ENCODE assay signal across 15 cellular contexts in the genomic region with DNA sequence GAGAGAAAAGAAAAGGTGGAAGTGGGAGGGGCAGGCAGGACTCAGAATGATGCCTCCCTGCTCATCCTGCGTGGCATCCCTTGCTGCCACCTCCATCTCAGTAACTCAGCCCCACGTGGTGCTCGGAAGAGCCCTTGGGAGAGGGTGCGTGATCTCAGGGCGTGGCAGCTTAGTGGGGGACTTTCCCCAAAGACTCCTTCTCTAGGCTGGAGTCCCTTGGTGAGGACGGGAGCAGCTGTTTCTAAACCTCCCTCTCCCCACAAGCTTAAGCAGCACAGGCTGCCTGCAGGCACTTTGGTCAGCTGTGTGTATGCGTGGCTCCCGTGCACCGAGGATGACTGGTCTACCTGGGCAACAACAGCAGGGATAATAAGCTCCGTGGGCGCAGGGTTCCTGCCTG. TPM values are rescaled to one million over a fixed set of nuclear protein-coding genes. Genes with fewer than 3 reads are reported as not detected.
DNase-seq lines count a peak whose midpoint lies in the region; ATAC-seq and TF ChIP-seq lines count a peak whose summit lies in the region.
"Had no signal": no experiment of that assay in that cellular context is flagged by ENCODE, and none has a peak within 500 bp of the region (broad histone marks: within the 10 kb centered on the region; RNA-seq: fewer than 3 reads in every experiment).

No MANE protein-coding gene starts in this region.

- DNase-seq in Daoy (ENCODE audit: low read depth) (peak; percentile 70), M059J (ENCODE audit: low read depth) (peak; percentile 80), mammary epithelial cell (peak; percentile 64), kidney glomerular epithelial cell (lab: John Stamatoyannopoulos, UW) (no peak)
- DNase-seq: activated CD4-positive, alpha-beta memory T cell treated with anti-CD3 and anti-CD28 coated beads for 36 hours; esophagus squamous epithelium; KBM-7; NCI-H1694; NCI-H748 treated with DMSO at 0.1 percent for 48 hours; SIG-M5 had no signal

- no TSS peak for BruUV-seq in mammary epithelial cell (replicated peaks; lab: Mats Ljungman, UMichigan)

- no peak overlapping the region for H3K27ac ChIP-seq in mammary epithelial cell (ENCODE audit: insufficient read depth, low read depth, low read length)
- H3K27ac ChIP-seq: esophagus squamous epithelium had no signal

- H3K27me3 ChIP-seq in mammary epithelial cell (ENCODE audit: insufficient read depth, low read length): no peaks in the 10 kb centered on the region
- no peaks in the 10 kb centered on the region for H3K27me3 ChIP-seq in skeletal muscle satellite cell (ENCODE audit: control insufficient read depth, insufficient read depth, low read length)

- in situ Hi-C loops in mammary epithelial cell (cut with MboI; ENCODE audit: low sequenced_read_pairs in 2 of 2): no loop called here

- no peak overlapping the region for H2AFZ ChIP-seq in mammary epithelial cell (ENCODE audit: low read depth, low read length)

- no peak overlapping the region for H3K4me2 ChIP-seq in mammary epithelial cell (ENCODE audit: insufficient read depth, low read depth, low read length)
- H3K4me2 ChIP-seq in skeletal muscle satellite cell (ENCODE audit: low read length): peak overlapping the region; percentile 77

- ATAC-seq in GM21381 (IDR thresholded peaks at IDR 0.05; ENCODE audit: unreplicated experiment) (no peak), HG02763 (IDR thresholded peaks at IDR 0.05; ENCODE audit: unreplicated experiment) (no peak)

- no peaks in the 10 kb centered on the region for H3K79me2 ChIP-seq in mammary epithelial cell (ENCODE audit: insufficient read depth, low read length)

- dilution Hi-C loops in mammary epithelial cell (cut with HindIII; ENCODE audit: low sequenced_read_pairs): no loop called here

- CTCF ChIA-PET in mammary epithelial cell (lab: Charles Lee; ENCODE audit: low non-redundant PET): no interaction called here

- H3K36me3 ChIP-seq in mammary epithelial cell (ENCODE audit: insufficient read depth, low read length): no peaks in the 10 kb centered on the region
- no peaks in the 10 kb centered on the region for H3K36me3 ChIP-seq in skeletal muscle satellite cell (ENCODE audit: insufficient read depth, low read length)
- H3K36me3 ChIP-seq: esophagus squamous epithelium, HAP-1 had no signal

- H3K4me3 ChIP-seq in mammary epithelial cell (replicated peaks in 1 of 3; ENCODE audit: insufficient read depth in 1 of 3, low read depth in 2 of 3, low read length in 3 of 3) (no peak overlapping the region), skeletal muscle satellite cell (ENCODE audit: low read length) (no peak overlapping the region)
- H3K4me3 ChIP-seq: esophagus squamous epithelium, HAP-1 had no signal

- WGBS in mammary epithelial cell (ENCODE audit: low coverage, missing lambda C conversion rate): 71% methylated on average over 11 of the region's 11 CpGs

- H3K9me3 ChIP-seq in mammary epithelial cell (replicated peaks; ENCODE audit: insufficient read depth, low read length): no peaks in the 10 kb centered on the region
- no peaks in the 10 kb centered on the region for H3K9me3 ChIP-seq in skeletal muscle satellite cell (replicated peaks; ENCODE audit: low read length)
- H3K9me3 ChIP-seq: esophagus squamous epithelium, HAP-1 had no signal

- no peak for TF ChIP-seq CTCF in mammary epithelial cell (conservative IDR thresholded peaks at IDR 0.05 in 1 of 2, IDR thresholded peaks at IDR 0.05 in 1 of 2; ENCODE audit: extremely low read depth in 1 of 2, insufficient read depth in 1 of 2, low read depth in 1 of 2, low read length in 2 of 2)

- no peaks in the 10 kb centered on the region for H4K20me1 ChIP-seq in mammary epithelial cell (ENCODE audit: insufficient read depth, low read length)

- H3K9ac ChIP-seq in mammary epithelial cell (ENCODE audit: insufficient read depth, low read length) (no peak overlapping the region), skeletal muscle satellite cell (ENCODE audit: low read depth, low read length) (peak overlapping the region; percentile 12)

- peaks cover 45% of the 10 kb centered on the region for H3K4me1 ChIP-seq in mammary epithelial cell (ENCODE audit: insufficient read depth, low read length)
- peaks cover 62% of the 10 kb centered on the region for H3K4me1 ChIP-seq in skeletal muscle satellite cell (ENCODE audit: control insufficient read depth, insufficient read depth, low read length)
- H3K4me1 ChIP-seq: HAP-1 had no signal

- intact Hi-C loops in mammary epithelial cell (cut with micrococcal nuclease): loop anchor here (2.0 to 5.0 kb wide), 2 partner anchors 23 to 40 kb away; no protein-coding TSS in a partner anchor

RNA-seq across cellular contexts. Expression of a gene that starts 7.4 kb away (rescaled TPM):
- total RNA-seq in Daoy (2014; rRNA removed; shearing (Covaris generic)): 24.3 and 31.5 TPM in 2 replicates
- 0.05 and 0.12 TPM in 2 replicates for total RNA-seq in M059J (2014; rRNA removed; shearing (Covaris generic))
- total RNA-seq in mammary epithelial cell: 1 to 10 TPM; 4.3 to 5.9 TPM
- 1.5 TPM for polyA plus RNA-seq in mammary epithelial cell
- polyA minus RNA-seq in mammary epithelial cell: not detected
- total RNA-seq in skeletal muscle satellite cell (2012; rRNA removed): 318 and 367 TPM in 2 replicates

RNA-seq across cellular contexts. Expression of a gene that starts 45.9 kb away (rescaled TPM):
- total RNA-seq in Daoy (2014; rRNA removed; shearing (Covaris generic)): 0.29 and 0.54 TPM in 2 replicates
- total RNA-seq in M059J (2014; rRNA removed; shearing (Covaris generic)): 0.15 and 0.62 TPM in 2 replicates
- under 1 TPM in 1 of 2 donors, not detected in 1; 0.31 TPM for total RNA-seq in mammary epithelial cell
- 0.10 TPM for polyA plus RNA-seq in mammary epithelial cell
- polyA minus RNA-seq in mammary epithelial cell: not detected
- total RNA-seq in skeletal muscle satellite cell (2012; rRNA removed): 0.51 TPM in 1 of 2 replicates, not detected in the other
- total RNA-seq: activated CD4-positive, alpha-beta memory T cell treated with anti-CD3 and anti-CD28 coated beads for 36 hours; pulmonary artery endothelial cell had no signal
